9 cellular contexts compared by ENCODE assay signal in genomic region chrX:39645059-39645895, GRCh38.
DNase-seq lines count a peak whose midpoint lies in the region; ATAC-seq lines count a peak whose summit lies in the region.
"Had no signal": no experiment of that assay in that cellular context is flagged by ENCODE, and none has a peak within 500 bp of the region (broad histone marks: within the 10 kb centered on the region; RNA-seq: fewer than 3 reads in every experiment).

No MANE protein-coding gene starts in this region.

- H3K4me3 Mint-ChIP-seq in T-helper 2 cell treated with Interferon-gamma antibody and Interleukin-4, amounts not matched to agents 5 μg/mL and 100 μg/mL, for 36 hours: no peak overlapping the region

- H3K27me3 Mint-ChIP-seq in T-helper 2 cell treated with Interferon-gamma antibody and Interleukin-4, amounts not matched to agents 5 μg/mL and 100 μg/mL, for 36 hours (ENCODE audit: low read depth): no peaks in the 10 kb centered on the region

- ATAC-seq in Right ventricle myocardium superior (ENCODE audit: poor library complexity) (peak; percentile 79), GM21576 (IDR thresholded peaks at IDR 0.05; ENCODE audit: unreplicated experiment) (no peak)

- H3K4me1 Mint-ChIP-seq in T-helper 2 cell treated with Interferon-gamma antibody and Interleukin-4, amounts not matched to agents 5 μg/mL and 100 μg/mL, for 36 hours (ENCODE audit: low read depth): no peaks in the 10 kb centered on the region

- intact Hi-C loops in Right ventricle myocardium superior (cut with DNase I): no loop called here

- no peaks in the 10 kb centered on the region for H3K36me3 Mint-ChIP-seq in T-helper 2 cell treated with Interferon-gamma antibody and Interleukin-4, amounts not matched to agents 5 μg/mL and 100 μg/mL, for 36 hours (ENCODE audit: low read depth)

- H3K27ac Mint-ChIP-seq in T-helper 2 cell treated with Interferon-gamma antibody and Interleukin-4, amounts not matched to agents 5 μg/mL and 100 μg/mL, for 36 hours: no peak overlapping the region

- H3K9me3 Mint-ChIP-seq in T-helper 2 cell treated with Interferon-gamma antibody and Interleukin-4, amounts not matched to agents 5 μg/mL and 100 μg/mL, for 36 hours: no peaks in the 10 kb centered on the region

- DNase-seq in GM04504 (ENCODE audit: low read depth) (peak; percentile 69), Right ventricle myocardium superior (peak; percentile 76), smooth muscle cell of the brain vasculature (ENCODE audit: low read depth, low spot score) (peak; percentile 43), DMS114 treated with DMSO at 0.1 percent for 48 hours (lab: John Stamatoyannopoulos, UW; ENCODE audit: unreplicated experiment) (no peak), COLO668 (lab: John Stamatoyannopoulos, UW; ENCODE audit: unreplicated experiment) (no peak), NCI-H146 treated with DMSO at 0.1 percent for 48 hours (lab: John Stamatoyannopoulos, UW; ENCODE audit: unreplicated experiment) (no peak)
- DNase-seq in T-helper 2 cell treated with Interferon-gamma antibody and Interleukin-4, amounts not matched to agents 5 μg/mL and 100 μg/mL, for 36 hours (ENCODE audit: low spot score): peak; percentile 15
- DNase-seq: NCI-H526 treated with DMSO at 0.1 percent for 48 hours had no signal

Comparison
In these comparisons a context has a peak if more than half of its experiments do, and no peak if none do; other contexts are left out.
1. DNase-seq: peak in GM04504 (single experiment), T-helper 2 cell treated with Interferon-gamma antibody and Interleukin-4, amounts not matched to agents 5 μg/mL and 100 μg/mL, for 36 hours (single experiment), Right ventricle myocardium superior (single experiment) and smooth muscle cell of the brain vasculature (single experiment); none in DMS114 treated with DMSO at 0.1 percent for 48 hours (single experiment), COLO668 (single experiment) and NCI-H146 treated with DMSO at 0.1 percent for 48 hours (single experiment).